Comparison of ENCODE assay signal across 2 cellular contexts in the genomic region with DNA sequence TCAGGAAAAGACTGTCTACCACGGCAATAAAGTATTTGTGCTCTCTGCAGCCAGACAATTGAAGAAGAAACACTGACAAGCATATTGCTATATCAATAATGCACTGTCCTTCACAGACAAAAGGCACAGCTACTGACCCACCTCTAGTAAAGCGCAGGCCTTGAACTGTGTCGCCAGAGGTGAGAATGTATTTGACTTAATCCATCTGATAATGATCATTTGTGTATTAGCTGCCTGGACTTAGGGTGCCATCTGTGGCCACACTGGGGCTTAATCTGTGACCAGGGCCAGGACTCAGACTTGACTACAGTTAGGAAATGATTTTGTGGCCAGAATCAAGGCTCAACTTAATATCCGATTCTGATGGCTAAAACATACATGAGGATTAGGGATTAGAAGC.
TF ChIP-seq lines count a peak whose summit lies in the region.

No MANE protein-coding gene starts in this region.

TF ChIP-seq in HepG2, 621 proteins besides CTCF, POLR2A, EP300 and RAD21 (continues in another document):
- TF ChIP-seq, protein P1, sequence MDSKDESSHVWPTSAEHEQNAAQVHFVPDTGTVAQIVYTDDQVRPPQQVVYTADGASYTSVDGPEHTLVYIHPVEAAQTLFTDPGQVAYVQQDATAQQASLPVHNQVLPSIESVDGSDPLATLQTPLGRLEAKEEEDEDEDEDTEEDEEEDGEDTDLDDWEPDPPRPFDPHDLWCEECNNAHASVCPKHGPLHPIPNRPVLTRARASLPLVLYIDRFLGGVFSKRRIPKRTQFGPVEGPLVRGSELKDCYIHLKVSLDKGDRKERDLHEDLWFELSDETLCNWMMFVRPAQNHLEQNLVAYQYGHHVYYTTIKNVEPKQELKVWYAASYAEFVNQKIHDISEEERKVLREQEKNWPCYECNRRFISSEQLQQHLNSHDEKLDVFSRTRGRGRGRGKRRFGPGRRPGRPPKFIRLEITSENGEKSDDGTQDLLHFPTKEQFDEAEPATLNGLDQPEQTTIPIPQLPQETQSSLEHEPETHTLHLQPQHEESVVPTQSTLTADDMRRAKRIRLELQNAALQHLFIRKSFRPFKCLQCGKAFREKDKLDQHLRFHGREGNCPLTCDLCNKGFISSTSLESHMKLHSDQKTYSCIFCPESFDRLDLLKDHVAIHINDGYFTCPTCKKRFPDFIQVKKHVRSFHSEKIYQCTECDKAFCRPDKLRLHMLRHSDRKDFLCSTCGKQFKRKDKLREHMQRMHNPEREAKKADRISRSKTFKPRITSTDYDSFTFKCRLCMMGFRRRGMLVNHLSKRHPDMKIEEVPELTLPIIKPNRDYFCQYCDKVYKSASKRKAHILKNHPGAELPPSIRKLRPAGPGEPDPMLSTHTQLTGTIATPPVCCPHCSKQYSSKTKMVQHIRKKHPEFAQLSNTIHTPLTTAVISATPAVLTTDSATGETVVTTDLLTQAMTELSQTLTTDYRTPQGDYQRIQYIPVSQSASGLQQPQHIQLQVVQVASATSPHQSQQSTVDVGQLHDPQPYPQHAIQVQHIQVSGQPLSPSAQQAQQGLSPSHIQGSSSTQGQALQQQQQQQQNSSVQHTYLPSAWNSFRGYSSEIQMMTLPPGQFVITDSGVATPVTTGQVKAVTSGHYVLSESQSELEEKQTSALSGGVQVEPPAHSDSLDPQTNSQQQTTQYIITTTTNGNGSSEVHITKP (CRISPR knock-in tag; IDR thresholded peaks at IDR 0.05; ENCODE audit: low read depth), result no peak
- TF ChIP-seq NR2F1 (CRISPR knock-in tag; IDR thresholded peaks at IDR 0.05) (peak in 1 of 2 experiments; percentile 42; a peak in 1 of 4 replicates), NR2F6 (IDR thresholded peaks at IDR 0.05) (peak; percentile 60), NR2F6 (CRISPR knock-in tag; IDR thresholded peaks at IDR 0.05) (peak; percentile 44; the same call in 1 of the 2 replicates), MED1 (CRISPR knock-in tag; IDR thresholded peaks at IDR 0.05) (peak; percentile 45), SOX5 (CRISPR knock-in tag; IDR thresholded peaks at IDR 0.05; ENCODE audit: borderline replicate concordance) (peak; percentile 51; the same call in 1 of the 2 replicates), SALL1 (CRISPR knock-in tag; IDR thresholded peaks at IDR 0.05) (peak; percentile 36; the same call in 1 of the 2 replicates), POLR2AphosphoS2 (IDR thresholded peaks at IDR 0.05; ENCODE audit: low read depth, low read length) (no peak), ZNF256 (CRISPR knock-in tag; conservative IDR thresholded peaks at IDR 0.05) (no peak), ZNF589 (CRISPR knock-in tag; conservative IDR thresholded peaks at IDR 0.05) (no peak), SOX6 (IDR thresholded peaks at IDR 0.05) (no peak), SOX6 (CRISPR knock-in tag; IDR thresholded peaks at IDR 0.05) (peak; percentile 83), RARA (CRISPR knock-in tag; IDR thresholded peaks at IDR 0.05) (peak; percentile 62), SOX13 (IDR thresholded peaks at IDR 0.05) (no peak), SOX13 (CRISPR knock-in tag; conservative IDR thresholded peaks at IDR 0.05 in 1 of 2, IDR thresholded peaks at IDR 0.05 in 1 of 2) (peak in 1 of 2 experiments; percentile 78; a peak in 2 of 4 replicates), TBX2 (CRISPR knock-in tag; IDR thresholded peaks at IDR 0.05; ENCODE audit: borderline replicate concordance) (peak; percentile 37; the same call in 1 of the 2 replicates)
- TF ChIP-seq, protein P2, sequence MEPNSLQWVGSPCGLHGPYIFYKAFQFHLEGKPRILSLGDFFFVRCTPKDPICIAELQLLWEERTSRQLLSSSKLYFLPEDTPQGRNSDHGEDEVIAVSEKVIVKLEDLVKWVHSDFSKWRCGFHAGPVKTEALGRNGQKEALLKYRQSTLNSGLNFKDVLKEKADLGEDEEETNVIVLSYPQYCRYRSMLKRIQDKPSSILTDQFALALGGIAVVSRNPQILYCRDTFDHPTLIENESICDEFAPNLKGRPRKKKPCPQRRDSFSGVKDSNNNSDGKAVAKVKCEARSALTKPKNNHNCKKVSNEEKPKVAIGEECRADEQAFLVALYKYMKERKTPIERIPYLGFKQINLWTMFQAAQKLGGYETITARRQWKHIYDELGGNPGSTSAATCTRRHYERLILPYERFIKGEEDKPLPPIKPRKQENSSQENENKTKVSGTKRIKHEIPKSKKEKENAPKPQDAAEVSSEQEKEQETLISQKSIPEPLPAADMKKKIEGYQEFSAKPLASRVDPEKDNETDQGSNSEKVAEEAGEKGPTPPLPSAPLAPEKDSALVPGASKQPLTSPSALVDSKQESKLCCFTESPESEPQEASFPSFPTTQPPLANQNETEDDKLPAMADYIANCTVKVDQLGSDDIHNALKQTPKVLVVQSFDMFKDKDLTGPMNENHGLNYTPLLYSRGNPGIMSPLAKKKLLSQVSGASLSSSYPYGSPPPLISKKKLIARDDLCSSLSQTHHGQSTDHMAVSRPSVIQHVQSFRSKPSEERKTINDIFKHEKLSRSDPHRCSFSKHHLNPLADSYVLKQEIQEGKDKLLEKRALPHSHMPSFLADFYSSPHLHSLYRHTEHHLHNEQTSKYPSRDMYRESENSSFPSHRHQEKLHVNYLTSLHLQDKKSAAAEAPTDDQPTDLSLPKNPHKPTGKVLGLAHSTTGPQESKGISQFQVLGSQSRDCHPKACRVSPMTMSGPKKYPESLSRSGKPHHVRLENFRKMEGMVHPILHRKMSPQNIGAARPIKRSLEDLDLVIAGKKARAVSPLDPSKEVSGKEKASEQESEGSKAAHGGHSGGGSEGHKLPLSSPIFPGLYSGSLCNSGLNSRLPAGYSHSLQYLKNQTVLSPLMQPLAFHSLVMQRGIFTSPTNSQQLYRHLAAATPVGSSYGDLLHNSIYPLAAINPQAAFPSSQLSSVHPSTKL (CRISPR knock-in tag; IDR thresholded peaks at IDR 0.05), result peak; percentile 34; the same call in 1 of the 2 replicates
- TF ChIP-seq, protein P3, sequence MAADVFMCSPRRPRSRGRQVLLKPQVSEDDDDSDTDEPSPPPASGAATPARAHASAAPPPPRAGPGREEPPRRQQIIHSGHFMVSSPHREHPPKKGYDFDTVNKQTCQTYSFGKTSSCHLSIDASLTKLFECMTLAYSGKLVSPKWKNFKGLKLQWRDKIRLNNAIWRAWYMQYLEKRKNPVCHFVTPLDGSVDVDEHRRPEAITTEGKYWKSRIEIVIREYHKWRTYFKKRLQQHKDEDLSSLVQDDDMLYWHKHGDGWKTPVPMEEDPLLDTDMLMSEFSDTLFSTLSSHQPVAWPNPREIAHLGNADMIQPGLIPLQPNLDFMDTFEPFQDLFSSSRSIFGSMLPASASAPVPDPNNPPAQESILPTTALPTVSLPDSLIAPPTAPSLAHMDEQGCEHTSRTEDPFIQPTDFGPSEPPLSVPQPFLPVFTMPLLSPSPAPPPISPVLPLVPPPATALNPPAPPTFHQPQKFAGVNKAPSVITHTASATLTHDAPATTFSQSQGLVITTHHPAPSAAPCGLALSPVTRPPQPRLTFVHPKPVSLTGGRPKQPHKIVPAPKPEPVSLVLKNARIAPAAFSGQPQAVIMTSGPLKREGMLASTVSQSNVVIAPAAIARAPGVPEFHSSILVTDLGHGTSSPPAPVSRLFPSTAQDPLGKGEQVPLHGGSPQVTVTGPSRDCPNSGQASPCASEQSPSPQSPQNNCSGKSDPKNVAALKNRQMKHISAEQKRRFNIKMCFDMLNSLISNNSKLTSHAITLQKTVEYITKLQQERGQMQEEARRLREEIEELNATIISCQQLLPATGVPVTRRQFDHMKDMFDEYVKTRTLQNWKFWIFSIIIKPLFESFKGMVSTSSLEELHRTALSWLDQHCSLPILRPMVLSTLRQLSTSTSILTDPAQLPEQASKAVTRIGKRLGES (CRISPR knock-in tag; IDR thresholded peaks at IDR 0.05; ENCODE audit: borderline replicate concordance), result no peak

TF ChIP-seq in neural cell, 6 proteins besides CTCF, POLR2A, EP300 and RAD21:
- TF ChIP-seq, protein P4, sequence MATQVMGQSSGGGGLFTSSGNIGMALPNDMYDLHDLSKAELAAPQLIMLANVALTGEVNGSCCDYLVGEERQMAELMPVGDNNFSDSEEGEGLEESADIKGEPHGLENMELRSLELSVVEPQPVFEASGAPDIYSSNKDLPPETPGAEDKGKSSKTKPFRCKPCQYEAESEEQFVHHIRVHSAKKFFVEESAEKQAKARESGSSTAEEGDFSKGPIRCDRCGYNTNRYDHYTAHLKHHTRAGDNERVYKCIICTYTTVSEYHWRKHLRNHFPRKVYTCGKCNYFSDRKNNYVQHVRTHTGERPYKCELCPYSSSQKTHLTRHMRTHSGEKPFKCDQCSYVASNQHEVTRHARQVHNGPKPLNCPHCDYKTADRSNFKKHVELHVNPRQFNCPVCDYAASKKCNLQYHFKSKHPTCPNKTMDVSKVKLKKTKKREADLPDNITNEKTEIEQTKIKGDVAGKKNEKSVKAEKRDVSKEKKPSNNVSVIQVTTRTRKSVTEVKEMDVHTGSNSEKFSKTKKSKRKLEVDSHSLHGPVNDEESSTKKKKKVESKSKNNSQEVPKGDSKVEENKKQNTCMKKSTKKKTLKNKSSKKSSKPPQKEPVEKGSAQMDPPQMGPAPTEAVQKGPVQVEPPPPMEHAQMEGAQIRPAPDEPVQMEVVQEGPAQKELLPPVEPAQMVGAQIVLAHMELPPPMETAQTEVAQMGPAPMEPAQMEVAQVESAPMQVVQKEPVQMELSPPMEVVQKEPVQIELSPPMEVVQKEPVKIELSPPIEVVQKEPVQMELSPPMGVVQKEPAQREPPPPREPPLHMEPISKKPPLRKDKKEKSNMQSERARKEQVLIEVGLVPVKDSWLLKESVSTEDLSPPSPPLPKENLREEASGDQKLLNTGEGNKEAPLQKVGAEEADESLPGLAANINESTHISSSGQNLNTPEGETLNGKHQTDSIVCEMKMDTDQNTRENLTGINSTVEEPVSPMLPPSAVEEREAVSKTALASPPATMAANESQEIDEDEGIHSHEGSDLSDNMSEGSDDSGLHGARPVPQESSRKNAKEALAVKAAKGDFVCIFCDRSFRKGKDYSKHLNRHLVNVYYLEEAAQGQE (IDR thresholded peaks at IDR 0.05; ENCODE audit: borderline replicate concordance), result no peak
- TF ChIP-seq EZH2 (IDR thresholded peaks at IDR 0.05; ENCODE audit: borderline replicate concordance, insufficient read depth, low read length, poor library complexity, severe bottlenecking) (no peak), MXI1 (conservative IDR thresholded peaks at IDR 0.05; ENCODE audit: poor library complexity, severe bottlenecking) (no peak), POLR2AphosphoS5 (IDR thresholded peaks at IDR 0.05) (peak; percentile 44)
